ENCODE assay signal across 29 cellular contexts in the genomic region with DNA sequence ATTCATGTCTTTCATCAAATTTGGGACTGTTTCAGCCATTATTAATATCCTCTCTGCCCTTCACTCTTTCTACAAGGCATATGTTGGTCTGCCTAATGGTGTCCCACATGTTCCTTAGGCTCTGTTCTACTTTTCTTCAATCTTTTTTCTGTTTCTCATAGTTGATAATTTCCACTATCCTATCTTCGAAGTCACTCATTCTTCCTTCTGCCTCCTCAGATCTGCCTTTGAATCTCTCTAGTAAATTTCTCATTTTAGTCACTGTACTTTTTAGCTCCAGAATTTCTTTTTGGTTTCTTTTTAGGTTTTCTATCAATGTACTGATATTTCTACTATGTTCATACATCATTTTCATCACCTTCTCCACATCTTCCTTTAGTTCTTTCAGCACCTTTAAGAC.
"Had no signal": no experiment of that assay in that cellular context is flagged by ENCODE, and none has a peak within 500 bp of the region (broad histone marks: within the 10 kb centered on the region; RNA-seq: fewer than 3 reads in every experiment).

No MANE protein-coding gene starts in this region.

- ATAC-seq: effector memory CD8-positive, alpha-beta T cell; esophagus mucosa; foreskin keratinocyte; gastrocnemius medialis; gastroesophageal sphincter; heart left ventricle; heart right ventricle had no signal

- H3K27ac ChIP-seq: colonic mucosa, coronary artery, dorsolateral prefrontal cortex, epithelial cell of prostate, esophagus muscularis mucosa, esophagus squamous epithelium, foreskin keratinocyte, gastrocnemius medialis, gastroesophageal sphincter, heart left ventricle, heart right ventricle, hepatocyte had no signal

- H3K27me3 ChIP-seq: colonic mucosa, esophagus muscularis mucosa, esophagus squamous epithelium, gastrocnemius medialis, gastroesophageal sphincter, hepatocyte had no signal

- H3K4me3 ChIP-seq: colonic mucosa, coronary artery, dorsolateral prefrontal cortex, esophagus muscularis mucosa, esophagus squamous epithelium, gastrocnemius medialis, gastroesophageal sphincter, heart left ventricle, heart right ventricle, hepatocyte had no signal

- H3K4me3 Mint-ChIP-seq: dendritic cell treated with granulocyte-macrophage colony-stimulating factor and Interleukin-4, amounts not matched to agents 40 ng/mL and 50 ng/mL, for 4 days; effector memory CD8-positive, alpha-beta T cell; endodermal cell had no signal

- DNase-seq: colonic mucosa; cortex of kidney; dermis blood vessel endothelial cell; dorsolateral prefrontal cortex; effector CD4-positive, alpha-beta T cell; effector CD8-positive, alpha-beta T cell; effector memory CD4-positive, alpha-beta T cell; effector memory CD8-positive, alpha-beta T cell; erythroblast; esophagus squamous epithelium; foreskin fibroblast; foreskin keratinocyte; foreskin melanocyte; gastrocnemius medialis; glutamatergic neuron; head of caudate nucleus; heart left ventricle; heart right ventricle had no signal

- H3K79me2 ChIP-seq: hepatocyte had no signal

- H3K9me3 ChIP-seq: colonic mucosa, esophagus muscularis mucosa, esophagus squamous epithelium, gastrocnemius medialis had no signal

- FAIRE-seq: endometrium, endothelial cell of umbilical vein, frontal cortex had no signal

- H3K36me3 ChIP-seq: colonic mucosa, esophagus muscularis mucosa, esophagus squamous epithelium, gastrocnemius medialis, gastroesophageal sphincter, heart left ventricle, heart right ventricle had no signal

- H3K4me2 ChIP-seq: hepatocyte had no signal

- H3K4me1 ChIP-seq: colonic mucosa, esophagus muscularis mucosa, esophagus squamous epithelium, gastrocnemius medialis, gastroesophageal sphincter, heart left ventricle, heart right ventricle had no signal

- H2AFZ ChIP-seq: hepatocyte had no signal

- H3K27ac Mint-ChIP-seq: dendritic cell treated with granulocyte-macrophage colony-stimulating factor and Interleukin-4, amounts not matched to agents 40 ng/mL and 50 ng/mL, for 4 days; effector memory CD8-positive, alpha-beta T cell; endodermal cell had no signal
